Comparison of ENCODE assay signal across 14 cellular contexts in the genomic region with DNA sequence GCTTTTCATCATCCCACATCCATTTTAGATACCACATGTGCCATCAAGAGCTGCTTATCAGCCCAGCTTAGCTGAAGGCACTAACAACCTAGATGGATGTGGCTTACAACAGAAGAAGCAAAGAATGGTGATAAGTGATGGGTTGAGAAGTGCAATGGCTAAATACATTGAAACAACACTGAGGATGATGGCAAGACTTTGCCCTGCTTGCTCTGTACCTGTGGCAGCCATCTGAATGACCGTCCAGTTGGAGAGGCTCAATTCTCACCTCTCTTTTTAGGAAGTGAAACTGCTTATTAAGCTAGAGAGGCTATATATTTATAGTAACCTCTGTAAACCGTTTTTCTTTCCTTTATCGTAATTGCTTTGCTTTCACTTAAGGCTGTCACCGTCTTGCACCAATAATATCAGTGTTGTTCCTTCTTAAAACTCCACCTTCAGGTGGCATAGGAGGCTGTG. TPM values are rescaled to one million over a fixed set of nuclear protein-coding genes. Genes with fewer than 3 reads are reported as not detected.
A peak's percentile ranks its signal among the peaks of the same experiment; 100 is the strongest.
DNase-seq lines count a peak whose midpoint lies in the region; ATAC-seq and TF ChIP-seq lines count a peak whose summit lies in the region.
"Had no signal": no experiment of that assay in that cellular context is flagged by ENCODE, and none has a peak within 500 bp of the region (broad histone marks: within the 10 kb centered on the region; RNA-seq: fewer than 3 reads in every experiment).

No MANE protein-coding gene starts in this region.

- no peak for TF ChIP-seq CTCF in GM10266 (IDR thresholded peaks at IDR 0.05; ENCODE audit: control insufficient read depth, insufficient read depth, low read depth, missing control alignments)
- TF ChIP-seq CTCF in MM.1S (IDR thresholded peaks at IDR 0.05; ENCODE audit: low read length): no peak
- TF ChIP-seq CTCF in lower lobe of right lung (IDR thresholded peaks at IDR 0.05): no peak

- peak overlapping the region; percentile 25; the same call in 1 of the 2 replicates for H3K9ac ChIP-seq in MM.1S (ENCODE audit: low read length)

- intact Hi-C loops in lower lobe of right lung (cut with DNase I): no loop called here

- no peaks in the 10 kb centered on the region for H4K20me1 ChIP-seq in MM.1S (ENCODE audit: insufficient read depth, low read length)

- peak overlapping the region; percentile 64 for H3K4me2 ChIP-seq in MM.1S (ENCODE audit: low read depth, low read length)

- peak; percentile 51 for DNase-seq in GM10266 (ENCODE audit: extremely low spot score)
- peak; percentile 93 for DNase-seq in MM.1S
- DNase-seq in activated naive CD4-positive, alpha-beta T cell treated with Interleukin-2 at 50 U/mL for 16 hours: no peak
- DNase-seq in NCI-H1092 treated with DMSO at 0.1 percent for 48 hours (lab: John Stamatoyannopoulos, UW): no peak
- no peak for DNase-seq in lower lobe of right lung
- no peak for DNase-seq in NCI-H510A treated with DMSO at 0.1 percent for 48 hours (lab: John Stamatoyannopoulos, UW)
- DNase-seq: activated naive CD4-positive, alpha-beta T cell treated with anti-CD3 and anti-CD28 coated beads, Interleukin-2, amount 10 ng/mL, durations not matched to agents 7 days and 5 days; KG1; OCI-M1; stimulated activated CD4-positive, alpha-beta T cell treated with anti-CD3 and anti-CD28 coated beads, Interleukin-4, amount 100 ng/mL, for 24 hours had no signal

- H3F3A ChIP-seq in MM.1S (ENCODE audit: insufficient read depth, low read length): peaks cover 30% of the 10 kb centered on the region

- H3K4me3 ChIP-seq in MM.1S (ENCODE audit: low read length) (no peak overlapping the region), lower lobe of right lung (no peak overlapping the region)
- H3K4me3 ChIP-seq: vagina had no signal

- H3K27me3 ChIP-seq in MM.1S (replicated peaks; ENCODE audit: insufficient read depth, low read length) (no peaks in the 10 kb centered on the region), lower lobe of right lung (ENCODE audit: low read depth) (no peaks in the 10 kb centered on the region)
- H3K27me3 ChIP-seq: vagina had no signal

- no peaks in the 10 kb centered on the region for H3K9me3 ChIP-seq in MM.1S (replicated peaks; ENCODE audit: insufficient read depth, low read length)
- H3K9me3 ChIP-seq in lower lobe of right lung: no peaks in the 10 kb centered on the region
- H3K9me3 ChIP-seq: vagina had no signal

- no peaks in the 10 kb centered on the region for H3K9me2 ChIP-seq in MM.1S (replicated peaks; ENCODE audit: insufficient read depth, low read length)

- H3K36me3 ChIP-seq in MM.1S (replicated peaks; ENCODE audit: insufficient read depth, low read length): peaks cover 12% of the 10 kb centered on the region
- peaks cover 67% of the 10 kb centered on the region for H3K36me3 ChIP-seq in lower lobe of right lung

- peaks cover 47% of the 10 kb centered on the region for H3K79me2 ChIP-seq in MM.1S (ENCODE audit: low read length)

- no peak overlapping the region for H2AFZ ChIP-seq in MM.1S (ENCODE audit: low read length)

- H3K4me1 ChIP-seq in MM.1S (ENCODE audit: low read length) (peaks cover 41% of the 10 kb centered on the region), lower lobe of right lung (peaks cover 10% of the 10 kb centered on the region)

- ATAC-seq in GM19438 (IDR thresholded peaks at IDR 0.05; ENCODE audit: low read depth, unreplicated experiment) (peak; percentile 83), HG02938 (IDR thresholded peaks at IDR 0.05; ENCODE audit: unreplicated experiment) (peak; percentile 90), lower lobe of right lung (no peak)

- peak overlapping the region; percentile 93 for H3K27ac ChIP-seq in MM.1S (ENCODE audit: low read length)
- H3K27ac ChIP-seq in lower lobe of right lung: no peak overlapping the region
- H3K27ac ChIP-seq: vagina, VCaP had no signal

RNA-seq across cellular contexts. Expression of gene GPATCH11, which starts 5.7 kb away (rescaled TPM):
- total RNA-seq in lower lobe of right lung: 10.8 TPM

RNA-seq across cellular contexts. Expression of gene HEATR5B, which starts 5.9 kb away (rescaled TPM):
- total RNA-seq in lower lobe of right lung: 33.9 TPM

Comparison
In these comparisons a context has a peak if more than half of its experiments do, and no peak if none do; other contexts are left out.
1. DNase-seq: peak in GM10266 (single experiment) and MM.1S (single experiment); none in activated naive CD4-positive, alpha-beta T cell treated with Interleukin-2 at 50 U/mL for 16 hours (single experiment), NCI-H1092 treated with DMSO at 0.1 percent for 48 hours (single experiment), lower lobe of right lung (single experiment) and NCI-H510A treated with DMSO at 0.1 percent for 48 hours (single experiment).
2. ATAC-seq: peak in GM19438 (single experiment) and HG02938 (single experiment); none in lower lobe of right lung (0 of 2).